ENCODE assay signal across 19 cellular contexts in genomic region chrX:23887918-23888317, GRCh38. TPM values are rescaled to one million over a fixed set of nuclear protein-coding genes. Genes with fewer than 3 reads are reported as not detected.
"Had no signal": no experiment of that assay in that cellular context is flagged by ENCODE, and none has a peak within 500 bp of the region (broad histone marks: within the 10 kb centered on the region; RNA-seq: fewer than 3 reads in every experiment).

No MANE protein-coding gene starts in this region.

- DNase-seq: activated CD4-positive, alpha-beta T cell treated with anti-CD3 and anti-CD28 coated beads, Interleukin-2, amount 10 ng/mL, durations not matched to agents 24 days and 14 days; activated CD4-positive, CD25-positive, alpha-beta regulatory T cell; activated CD8-positive, alpha-beta T cell treated with anti-CD3 and anti-CD28 coated beads, Interleukin-2, amount 10 ng/mL, durations not matched to agents 7 days and 5 days; activated naive CD4-positive, alpha-beta T cell treated with anti-CD3 and anti-CD28 coated beads for 36 hours; activated T-cell treated with anti-CD3 and anti-CD28 coated beads, Interleukin-2, amount 50 U/mL, for 24 hours; dermis blood vessel endothelial cell; effector memory CD8-positive, alpha-beta T cell; esophagus squamous epithelium; mesendoderm; nucleus accumbens had no signal

- H3K36me3 Mint-ChIP-seq: natural killer cell treated with Interleukin-12 subunit alpha and Interleukin-12 subunit beta and Interleukin-15 and Interleukin-18, amount 100 ng/mL, for 72 hours had no signal

- H3K27ac ChIP-seq: esophagus squamous epithelium, right atrium auricular region, SK-N-MC, suprapubic skin had no signal

- H3K27me3 ChIP-seq: esophagus squamous epithelium, right atrium auricular region, suprapubic skin had no signal

- H3K36me3 ChIP-seq: esophagus squamous epithelium, prostate gland, right atrium auricular region, suprapubic skin had no signal

- H3K4me1 ChIP-seq: prostate gland, right atrium auricular region, suprapubic skin had no signal

- H3K9me3 ChIP-seq: esophagus squamous epithelium, prostate gland, right atrium auricular region, suprapubic skin had no signal

- H3K9me3 Mint-ChIP-seq: activated CD4-positive, alpha-beta T cell treated with anti-CD3 and anti-CD28 coated beads, Interleukin-2, amount 10 ng/mL, durations not matched to agents 24 days and 14 days; activated naive CD4-positive, alpha-beta T cell treated with anti-CD3 and anti-CD28 coated beads for 36 hours; activated T-cell treated with anti-CD3 and anti-CD28 coated beads, Interleukin-2, amount 50 U/mL, for 24 hours; activated T-helper 2 cell treated with anti-CD3 and anti-CD28 coated beads, Interferon-gamma antibody, Interleukin-2, Interleukin-4, amounts not matched to agents 10 μg/mL and 5 μg/mL and 100 μg/mL, durations not matched to agents 14 hours and 24 hours and 36 hours; effector memory CD8-positive, alpha-beta T cell; natural killer cell treated with Interleukin-12 subunit alpha and Interleukin-12 subunit beta and Interleukin-15 and Interleukin-18, amount 100 ng/mL, for 72 hours; stimulated activated naive CD8-positive, alpha-beta T cell treated with anti-CD3 and anti-CD28 coated beads, Interleukin-15, Interleukin-2, amounts not matched to agents 100 ng/mL and 50 ng/mL, for 24 hours; T-helper 2 cell treated with Interferon-gamma antibody and Interleukin-4, amounts not matched to agents 5 μg/mL and 100 μg/mL, for 36 hours had no signal

- H3K27me3 Mint-ChIP-seq: activated CD4-positive, alpha-beta T cell treated with anti-CD3 and anti-CD28 coated beads, Interleukin-2, amount 10 ng/mL, durations not matched to agents 24 days and 14 days; effector memory CD8-positive, alpha-beta T cell; stimulated activated naive CD8-positive, alpha-beta T cell treated with anti-CD3 and anti-CD28 coated beads, Interleukin-15, Interleukin-2, amounts not matched to agents 100 ng/mL and 50 ng/mL, for 24 hours; type B pancreatic cell had no signal

- ATAC-seq: activated CD8-positive, alpha-beta T cell treated with anti-CD3 and anti-CD28 coated beads, Interleukin-2, amount 10 ng/mL, durations not matched to agents 7 days and 5 days; effector memory CD8-positive, alpha-beta T cell; natural killer cell treated with Interleukin-12 subunit alpha and Interleukin-12 subunit beta and Interleukin-15 and Interleukin-18, amount 100 ng/mL, for 72 hours had no signal

- H3K4me3 ChIP-seq: esophagus squamous epithelium, prostate gland, right atrium auricular region, SK-N-MC, suprapubic skin had no signal

- H3K4me3 Mint-ChIP-seq: activated CD4-positive, alpha-beta T cell treated with anti-CD3 and anti-CD28 coated beads, Interleukin-2, amount 10 ng/mL, durations not matched to agents 24 days and 14 days; activated CD8-positive, alpha-beta T cell treated with anti-CD3 and anti-CD28 coated beads, Interleukin-2, amount 10 ng/mL, durations not matched to agents 7 days and 5 days; activated naive CD4-positive, alpha-beta T cell treated with anti-CD3 and anti-CD28 coated beads for 36 hours; activated T-cell treated with anti-CD3 and anti-CD28 coated beads, Interleukin-2, amount 50 U/mL, for 24 hours; effector memory CD8-positive, alpha-beta T cell; natural killer cell treated with Interleukin-12 subunit alpha and Interleukin-12 subunit beta and Interleukin-15 and Interleukin-18, amount 100 ng/mL, for 72 hours; stimulated activated naive CD8-positive, alpha-beta T cell treated with anti-CD3 and anti-CD28 coated beads, Interleukin-15, Interleukin-2, amounts not matched to agents 100 ng/mL and 50 ng/mL, for 24 hours; T-helper 2 cell treated with Interferon-gamma antibody and Interleukin-4, amounts not matched to agents 5 μg/mL and 100 μg/mL, for 36 hours; type B pancreatic cell had no signal

- H3K27ac Mint-ChIP-seq: activated CD4-positive, alpha-beta T cell treated with anti-CD3 and anti-CD28 coated beads, Interleukin-2, amount 10 ng/mL, durations not matched to agents 24 days and 14 days; activated CD8-positive, alpha-beta T cell treated with anti-CD3 and anti-CD28 coated beads, Interleukin-2, amount 10 ng/mL, durations not matched to agents 7 days and 5 days; activated naive CD4-positive, alpha-beta T cell treated with anti-CD3 and anti-CD28 coated beads for 36 hours; activated T-cell treated with anti-CD3 and anti-CD28 coated beads, Interleukin-2, amount 50 U/mL, for 24 hours; activated T-helper 2 cell treated with anti-CD3 and anti-CD28 coated beads, Interferon-gamma antibody, Interleukin-2, Interleukin-4, amounts not matched to agents 10 μg/mL and 5 μg/mL and 100 μg/mL, durations not matched to agents 14 hours and 24 hours and 36 hours; effector memory CD8-positive, alpha-beta T cell; natural killer cell treated with Interleukin-12 subunit alpha and Interleukin-12 subunit beta and Interleukin-15 and Interleukin-18, amount 100 ng/mL, for 72 hours; stimulated activated naive CD8-positive, alpha-beta T cell treated with anti-CD3 and anti-CD28 coated beads, Interleukin-15, Interleukin-2, amounts not matched to agents 100 ng/mL and 50 ng/mL, for 24 hours; T-helper 2 cell treated with Interferon-gamma antibody and Interleukin-4, amounts not matched to agents 5 μg/mL and 100 μg/mL, for 36 hours; type B pancreatic cell had no signal

RNA-seq across cellular contexts. Expression of gene CXorf58, which starts 19.9 kb away (rescaled TPM):
- total RNA-seq: activated CD4-positive, alpha-beta T cell treated with anti-CD3 and anti-CD28 coated beads, Interleukin-2, amount 10 ng/mL, durations not matched to agents 24 days and 14 days; dermis blood vessel endothelial cell; natural killer cell treated with Interleukin-12 subunit alpha and Interleukin-12 subunit beta and Interleukin-15 and Interleukin-18, amount 100 ng/mL, for 72 hours; right atrium auricular region; suprapubic skin had no signal
